ENCODE assay signal across 8 cellular contexts in the genomic region with DNA sequence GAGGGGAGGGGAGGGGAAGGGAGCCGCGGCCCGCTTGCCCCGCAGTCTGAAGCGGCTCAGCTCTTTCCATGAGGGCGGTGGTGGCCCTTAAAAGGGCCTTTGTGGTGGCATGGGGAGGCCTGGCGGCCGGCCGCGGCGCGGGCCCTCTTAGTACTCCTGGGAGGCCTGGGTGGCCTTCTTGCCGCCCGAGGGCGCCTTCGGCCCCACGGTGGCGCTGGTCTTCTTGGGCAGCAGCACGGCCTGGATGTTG. TPM values are rescaled to one million over a fixed set of nuclear protein-coding genes. Genes with fewer than 3 reads are reported as not detected.
A peak's percentile ranks its signal among the peaks of the same experiment; 100 is the strongest.
DNase-seq lines count a peak whose midpoint lies in the region; ATAC-seq, FAIRE-seq and TF ChIP-seq lines count a peak whose summit lies in the region.

No MANE protein-coding gene starts in this region.

- H3K4me3 ChIP-seq in BJ (ENCODE audit: low read depth, low read length), result peak overlapping the region; percentile 78
- peak overlapping the region; percentile 78 to 90 (median 84) for H3K4me3 ChIP-seq in Peyer's patch
- H3K4me3 ChIP-seq in cardiac fibroblast (replicated peaks in 1 of 2; ENCODE audit: low read depth in 2 of 2, low read length in 2 of 2), result peak overlapping the region; percentile 73 to 81
- peak overlapping the region; percentile 78 to 85 for H3K4me3 ChIP-seq in kidney (ENCODE audit: low read length in 2 of 2)
- peak overlapping the region; percentile 81 to 88 for H3K4me3 ChIP-seq in small intestine (ENCODE audit: low read depth in 1 of 2, low read length in 2 of 2)

- TF ChIP-seq POLR2A in Peyer's patch (IDR thresholded peaks at IDR 0.05), result no peak

- H3K27ac ChIP-seq in Peyer's patch (peak overlapping the region; percentile 95 to 96 (median 95)), kidney (ENCODE audit: low read depth in 2 of 2, low read length in 2 of 2) (peak overlapping the region; percentile 90 to 91), small intestine (ENCODE audit: low read depth in 1 of 2, low read length in 1 of 2) (peak overlapping the region; percentile 88 to 93)

- TF ChIP-seq CTCF in BJ (IDR thresholded peaks at IDR 0.05; ENCODE audit: insufficient read depth, low read depth, low read length) (peak; percentile 83), Peyer's patch (IDR thresholded peaks at IDR 0.05) (peak; percentile 61 to 83 (median 72)), cardiac fibroblast (IDR thresholded peaks at IDR 0.05; ENCODE audit: low read depth, low read length) (peak; percentile 72), kidney (IDR thresholded peaks at IDR 0.05; ENCODE audit: borderline replicate concordance, extremely low read depth, insufficient read depth) (peak; percentile 63)

- H3K4me1 ChIP-seq in Peyer's patch (peaks cover 0 to 21% (median 8%) of the 10 kb centered on the region in 4 donors), kidney (ENCODE audit: control insufficient read depth in 1 of 2, insufficient read depth in 1 of 2, low read depth in 1 of 2, low read length in 2 of 2) (peaks cover 0 to 10% of the 10 kb centered on the region in 2 donors), small intestine (ENCODE audit: control insufficient read depth in 2 of 2, insufficient read depth in 1 of 2, low read depth in 1 of 2, low read length in 1 of 2) (peaks cover 2% of the 10 kb centered on the region in 2 donors)

- no peaks in the 10 kb centered on the region for H3K9me3 ChIP-seq in Peyer's patch
- H3K9me3 ChIP-seq in kidney (ENCODE audit: control insufficient read depth in 1 of 2, low read length in 2 of 2), result no peaks in the 10 kb centered on the region
- H3K9me3 ChIP-seq in small intestine (ENCODE audit: control insufficient read depth, low read depth), result no peaks in the 10 kb centered on the region

- intact Hi-C loops in kidney (cut with DNase I), result no loop called here

- CTCF ChIA-PET in BJ (lab: Yijun Ruan, JAX), result interaction anchor here (0.6 to 2.4 kb wide), 16 partner anchors 9 to 312 kb away, joined by 3 to 14 read pairs (median 4); a partner anchor contains a TSS

- POLR2A ChIA-PET in BJ (lab: Charles Lee), result interaction anchor here (0.6 to 1.1 kb wide), 7 partner anchors 10 to 75 kb away, joined by 3 to 35 read pairs (median 5); a partner anchor contains a TSS

- peak overlapping the region; percentile 78 to 85 for H3K9ac ChIP-seq in kidney (ENCODE audit: low read length in 2 of 2)

- no peak for DNase-seq in BJ (ENCODE audit: low read depth)
- peak; percentile 81 to 94 (median 91) for DNase-seq in Peyer's patch
- DNase-seq in cardiac fibroblast (ENCODE audit: low read depth in 2 of 2), result peak; percentile 86 to 89
- peak; percentile 96 for DNase-seq in kidney
- DNase-seq in small intestine, result peak; percentile 82
- DNase-seq in RCC 7860 (ENCODE audit: low spot score), result no peak

- peaks cover 9% of the 10 kb centered on the region for H3K36me3 ChIP-seq in BJ (ENCODE audit: control insufficient read depth, insufficient read depth, low read length)
- H3K36me3 ChIP-seq in Peyer's patch, result peaks cover 0 to 27% (median 0%) of the 10 kb centered on the region in 3 donors
- peaks cover 11 to 20% of the 10 kb centered on the region in 2 donors for H3K36me3 ChIP-seq in kidney (ENCODE audit: control insufficient read depth in 1 of 2, insufficient read depth in 2 of 2, low read length in 2 of 2)
- peaks cover 2 to 3% of the 10 kb centered on the region in 2 donors for H3K36me3 ChIP-seq in small intestine (ENCODE audit: control insufficient read depth in 2 of 2, insufficient read depth in 2 of 2, low read length in 2 of 2)

- WGBS in small intestine, 3 donors, result 0 to 2% (median 1%) methylated on average over 13 to 19 of the region's 19 CpGs

- ATAC-seq in GM18502 (IDR thresholded peaks at IDR 0.05; ENCODE audit: poor library complexity, unreplicated experiment) (peak; percentile 34), HG02943 (IDR thresholded peaks at IDR 0.05; ENCODE audit: low read depth, unreplicated experiment) (peak; percentile 24)

- FAIRE-seq in kidney (lab: Jason Lieb, UNC) (no peak), small intestine (lab: Jason Lieb, UNC) (no peak), RCC 7860 (lab: Jason Lieb, UNC) (no peak)

- no peaks in the 10 kb centered on the region for H3K27me3 ChIP-seq in BJ (ENCODE audit: control insufficient read depth, insufficient read depth, low read length)
- no peaks in the 10 kb centered on the region for H3K27me3 ChIP-seq in Peyer's patch
- no peaks in the 10 kb centered on the region for H3K27me3 ChIP-seq in small intestine (ENCODE audit: control insufficient read depth in 2 of 2, insufficient read depth in 2 of 2, low read length in 2 of 2)

RNA-seq across cellular contexts. Expression of a gene that starts 6.9 kb away (rescaled TPM):
- polyA plus RNA-seq in BJ (2011; rRNA removed) (67.4 and 75.6 TPM in 2 replicates), kidney (ENCODE audit: insufficient read depth, low read depth, low replicate concordance) (41.0 TPM), small intestine (10 to 100 TPM; 10.8 to 51.2 (median 12.5) TPM)
- 48.9 and 101 TPM in 2 replicates for polyA minus RNA-seq in BJ (2011; rRNA and poly(A)+ RNA removed)
- total RNA-seq in Peyer's patch (10 to 100 TPM; 10.7 to 38.6 (median 33.1) TPM), kidney (34.8 TPM)

RNA-seq across cellular contexts. Expression of a gene that starts 10.1 kb away (rescaled TPM):
- 38.4 and 54.9 TPM in 2 replicates for polyA plus RNA-seq in BJ (2011; rRNA removed)
- polyA minus RNA-seq in BJ (2011; rRNA and poly(A)+ RNA removed), result 22.1 and 29.0 TPM in 2 replicates
- total RNA-seq in Peyer's patch, result 10 to 100 TPM; 10.7 to 21.7 (median 15.0) TPM
- 16.7 TPM for total RNA-seq in kidney
- polyA plus RNA-seq in kidney (ENCODE audit: insufficient read depth, low read depth, low replicate concordance), result 32.3 TPM
- polyA plus RNA-seq in small intestine, result 10 to 100 TPM; 19.5 to 45.3 (median 21.5) TPM

RNA-seq across cellular contexts. Expression of a gene that starts 12.4 kb away (rescaled TPM):
- polyA plus RNA-seq in BJ (2011; rRNA removed), result 2.8 and 5.7 TPM in 2 replicates
- polyA minus RNA-seq in BJ (2011; rRNA and poly(A)+ RNA removed), result 6.5 and 11.5 TPM in 2 replicates
- 100 to 1,000 TPM in 1 of 4 donors, 10 to 100 TPM in 3; 13.2 to 107 (median 81.8) TPM for total RNA-seq in Peyer's patch
- 16.0 TPM for total RNA-seq in kidney
- 17.7 TPM for polyA plus RNA-seq in kidney (ENCODE audit: insufficient read depth, low read depth, low replicate concordance)
- 10 to 100 TPM; 14.9 to 21.7 (median 19.2) TPM for polyA plus RNA-seq in small intestine

RNA-seq across cellular contexts. Expression of a gene that starts 26.6 kb away (rescaled TPM):
- polyA plus RNA-seq in BJ (2011; rRNA removed) (17.6 and 27.3 TPM in 2 replicates), kidney (ENCODE audit: insufficient read depth, low read depth, low replicate concordance) (14.5 TPM), small intestine (10 to 100 TPM; 12.3 to 24.4 (median 14.3) TPM)
- 18.4 and 40.8 TPM in 2 replicates for polyA minus RNA-seq in BJ (2011; rRNA and poly(A)+ RNA removed)
- total RNA-seq in Peyer's patch (10 to 100 TPM; 28.1 to 67.9 (median 49.0) TPM), kidney (29.1 TPM)

RNA-seq across cellular contexts. Expression of a gene that starts 27.1 kb away (rescaled TPM):
- polyA plus RNA-seq in BJ (2011; rRNA removed) (11.4 and 15.9 TPM in 2 replicates), kidney (ENCODE audit: insufficient read depth, low read depth, low replicate concordance) (40.0 TPM), small intestine (10 to 100 TPM; 26.0 to 56.4 (median 33.5) TPM)
- 22.0 and 26.1 TPM in 2 replicates for polyA minus RNA-seq in BJ (2011; rRNA and poly(A)+ RNA removed)
- total RNA-seq in Peyer's patch (10 to 100 TPM; 26.3 to 72.6 (median 37.2) TPM), kidney (40.8 TPM)

Comparison
In these comparisons a context has a peak if more than half of its experiments do, and no peak if none do; other contexts are left out.
1. DNase-seq: peak in Peyer's patch (3 of 3), cardiac fibroblast (2 of 2), kidney (single experiment) and small intestine (single experiment); none in BJ (single experiment) and RCC 7860 (single experiment).
2. Peak in every context shown above with its lines, with median percentiles within 50 percentile points of each other: H3K4me3 ChIP-seq, CTCF ChIP-seq and H3K27ac ChIP-seq.